Comparison of ENCODE assay signal across 1 cellular context in the genomic region with DNA sequence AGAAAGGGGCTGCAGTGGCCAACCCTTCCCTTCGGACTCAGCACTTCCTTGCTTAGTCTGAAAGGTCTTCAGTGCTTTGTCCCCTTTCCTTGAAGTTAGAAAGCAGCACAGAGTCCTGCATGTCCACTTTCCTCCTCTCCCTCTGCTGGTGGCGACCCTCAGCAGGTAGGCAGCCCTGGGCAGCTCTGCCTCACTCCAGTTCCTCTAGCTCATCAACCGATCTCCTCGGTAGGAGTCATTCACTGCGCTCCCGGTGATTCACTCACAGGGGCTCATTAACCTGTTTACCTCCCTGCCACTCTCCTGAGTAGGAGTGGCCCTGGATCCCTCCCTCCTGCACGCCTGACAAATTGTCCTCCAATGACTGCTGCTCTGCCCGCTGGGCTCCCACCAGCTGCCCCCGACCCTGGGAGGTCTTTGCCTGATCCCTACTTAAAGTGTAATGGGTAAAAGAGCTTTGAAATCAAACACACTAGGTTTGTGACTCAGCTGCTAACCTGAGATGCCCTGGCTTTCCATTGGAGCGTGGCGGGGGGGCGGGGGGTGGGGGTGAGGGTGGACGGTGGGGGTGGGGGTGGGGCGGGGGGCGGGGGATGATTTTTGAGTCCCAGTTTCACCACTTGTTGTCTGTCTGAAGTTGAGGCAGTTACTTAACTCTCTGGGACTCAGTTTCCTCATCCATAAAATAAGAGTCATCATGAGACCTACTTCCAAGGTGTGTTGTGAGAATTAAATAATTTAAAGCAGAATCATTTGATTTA.
TF ChIP-seq lines count a peak whose summit lies in the region.

No MANE protein-coding gene starts in this region.

TF ChIP-seq in HEK293, 187 proteins besides CTCF, POLR2A, EP300 and RAD21 (continued from another document and continues in another):
- TF ChIP-seq, protein P1, sequence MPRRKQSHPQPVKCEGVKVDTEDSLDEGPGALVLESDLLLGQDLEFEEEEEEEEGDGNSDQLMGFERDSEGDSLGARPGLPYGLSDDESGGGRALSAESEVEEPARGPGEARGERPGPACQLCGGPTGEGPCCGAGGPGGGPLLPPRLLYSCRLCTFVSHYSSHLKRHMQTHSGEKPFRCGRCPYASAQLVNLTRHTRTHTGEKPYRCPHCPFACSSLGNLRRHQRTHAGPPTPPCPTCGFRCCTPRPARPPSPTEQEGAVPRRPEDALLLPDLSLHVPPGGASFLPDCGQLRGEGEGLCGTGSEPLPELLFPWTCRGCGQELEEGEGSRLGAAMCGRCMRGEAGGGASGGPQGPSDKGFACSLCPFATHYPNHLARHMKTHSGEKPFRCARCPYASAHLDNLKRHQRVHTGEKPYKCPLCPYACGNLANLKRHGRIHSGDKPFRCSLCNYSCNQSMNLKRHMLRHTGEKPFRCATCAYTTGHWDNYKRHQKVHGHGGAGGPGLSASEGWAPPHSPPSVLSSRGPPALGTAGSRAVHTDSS (tag by site-specific recombination; IDR thresholded peaks at IDR 0.05) = no peak
- TF ChIP-seq HIC1 (tag by site-specific recombination; IDR thresholded peaks at IDR 0.05) (peak; percentile 58; the same call in 1 of the 2 replicates), ZNF843 (tag by site-specific recombination; IDR thresholded peaks at IDR 0.05) (no peak), GLIS2 (tag by site-specific recombination; IDR thresholded peaks at IDR 0.05) (peak; percentile 86), PRDM1 (tag by site-specific recombination; IDR thresholded peaks at IDR 0.05) (peak; percentile 43; the same call in 1 of the 2 replicates), ZNF132 (tag by site-specific recombination; IDR thresholded peaks at IDR 0.05; ENCODE audit: borderline replicate concordance) (no peak), ZNF140 (tag by site-specific recombination; IDR thresholded peaks at IDR 0.05) (no peak), SETDB1 (IDR thresholded peaks at IDR 0.05; ENCODE audit: insufficient read length, low read length) (no peak), MZF1 (tag by site-specific recombination; IDR thresholded peaks at IDR 0.05; ENCODE audit: borderline replicate concordance) (0 out of 2 replicates have a peak, but pooled peaks have one; percentile 27), ZNF707 (tag by site-specific recombination; IDR thresholded peaks at IDR 0.05) (no peak), ZNF335 (tag by site-specific recombination; conservative IDR thresholded peaks at IDR 0.05) (peak; percentile 54), SP7 (tag by site-specific recombination; IDR thresholded peaks at IDR 0.05) (peak; percentile 93), ZSCAN30 (tag by site-specific recombination; IDR thresholded peaks at IDR 0.05) (no peak), ZNF37A (tag by site-specific recombination; IDR thresholded peaks at IDR 0.05) (no peak), ZNF23 (tag by site-specific recombination; IDR thresholded peaks at IDR 0.05; ENCODE audit: borderline replicate concordance) (no peak), ZNF610 (tag by site-specific recombination; IDR thresholded peaks at IDR 0.05; ENCODE audit: borderline replicate concordance) (no peak), ZNF10 (tag by site-specific recombination; IDR thresholded peaks at IDR 0.05) (peak; percentile 45; the same call in 1 of the 2 replicates), ZNF391 (tag by site-specific recombination; IDR thresholded peaks at IDR 0.05; ENCODE audit: borderline replicate concordance, low read depth) (no peak), ZNF629 (tag by site-specific recombination; IDR thresholded peaks at IDR 0.05) (peak; percentile 69), ZNF658 (tag by site-specific recombination; IDR thresholded peaks at IDR 0.05) (no peak), ZNF112 (tag by site-specific recombination; IDR thresholded peaks at IDR 0.05) (no peak), ZNF621 (tag by site-specific recombination; IDR thresholded peaks at IDR 0.05) (no peak), SP3 (tag by site-specific recombination; IDR thresholded peaks at IDR 0.05) (peak; percentile 61), ZNF169 (tag by site-specific recombination; IDR thresholded peaks at IDR 0.05) (no peak), GLIS1 (tag by site-specific recombination; IDR thresholded peaks at IDR 0.05) (peak; percentile 99), ZNF248 (tag by site-specific recombination; IDR thresholded peaks at IDR 0.05) (no peak), WT1 (tag by site-specific recombination; IDR thresholded peaks at IDR 0.05) (peak; percentile 95), ZXDB (tag by site-specific recombination; IDR thresholded peaks at IDR 0.05) (peak; percentile 65), OSR2 (tag by site-specific recombination; IDR thresholded peaks at IDR 0.05) (peak; percentile 97), MEIS1 (CRISPR knock-in tag; IDR thresholded peaks at IDR 0.05; ENCODE audit: borderline replicate concordance) (no peak), ZNF366 (tag by site-specific recombination; conservative IDR thresholded peaks at IDR 0.05) (peak; percentile 88), ZNF600 (tag by site-specific recombination; IDR thresholded peaks at IDR 0.05) (peak; percentile 61), ZNF626 (tag by site-specific recombination; IDR thresholded peaks at IDR 0.05) (no peak), ZNF24 (tag by site-specific recombination; IDR thresholded peaks at IDR 0.05) (peak; percentile 20; the same call in 1 of the 2 replicates), ZIC2 (tag by site-specific recombination; IDR thresholded peaks at IDR 0.05) (peak; percentile 96), KLF10 (tag by site-specific recombination; IDR thresholded peaks at IDR 0.05) (no peak), ZNF239 (tag by site-specific recombination; IDR thresholded peaks at IDR 0.05) (no peak), EGR2 (tag by site-specific recombination; IDR thresholded peaks at IDR 0.05; ENCODE audit: low read depth) (peak; percentile 56; the same call in 1 of the 2 replicates), ZBTB21 (tag by site-specific recombination; IDR thresholded peaks at IDR 0.05) (no peak), ZNF146 (tag by site-specific recombination; IDR thresholded peaks at IDR 0.05) (no peak), ZNF639 (tag by site-specific recombination; IDR thresholded peaks at IDR 0.05) (0 out of 2 replicates have a peak, but pooled peaks have one; percentile 28), GLI4 (tag by site-specific recombination; IDR thresholded peaks at IDR 0.05) (no peak), ZNF514 (tag by site-specific recombination; IDR thresholded peaks at IDR 0.05) (no peak), ZBTB17 (tag by site-specific recombination; IDR thresholded peaks at IDR 0.05) (peak; percentile 74), ZNF449 (tag by site-specific recombination; IDR thresholded peaks at IDR 0.05) (peak; percentile 42; the same call in 1 of the 2 replicates)
- TF ChIP-seq, protein P2, sequence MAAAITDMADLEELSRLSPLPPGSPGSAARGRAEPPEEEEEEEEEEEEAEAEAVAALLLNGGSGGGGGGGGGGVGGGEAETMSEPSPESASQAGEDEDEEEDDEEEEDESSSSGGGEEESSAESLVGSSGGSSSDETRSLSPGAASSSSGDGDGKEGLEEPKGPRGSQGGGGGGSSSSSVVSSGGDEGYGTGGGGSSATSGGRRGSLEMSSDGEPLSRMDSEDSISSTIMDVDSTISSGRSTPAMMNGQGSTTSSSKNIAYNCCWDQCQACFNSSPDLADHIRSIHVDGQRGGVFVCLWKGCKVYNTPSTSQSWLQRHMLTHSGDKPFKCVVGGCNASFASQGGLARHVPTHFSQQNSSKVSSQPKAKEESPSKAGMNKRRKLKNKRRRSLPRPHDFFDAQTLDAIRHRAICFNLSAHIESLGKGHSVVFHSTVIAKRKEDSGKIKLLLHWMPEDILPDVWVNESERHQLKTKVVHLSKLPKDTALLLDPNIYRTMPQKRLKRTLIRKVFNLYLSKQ (tag by site-specific recombination; IDR thresholded peaks at IDR 0.05; ENCODE audit: borderline replicate concordance) = no peak
- TF ChIP-seq, protein P3, sequence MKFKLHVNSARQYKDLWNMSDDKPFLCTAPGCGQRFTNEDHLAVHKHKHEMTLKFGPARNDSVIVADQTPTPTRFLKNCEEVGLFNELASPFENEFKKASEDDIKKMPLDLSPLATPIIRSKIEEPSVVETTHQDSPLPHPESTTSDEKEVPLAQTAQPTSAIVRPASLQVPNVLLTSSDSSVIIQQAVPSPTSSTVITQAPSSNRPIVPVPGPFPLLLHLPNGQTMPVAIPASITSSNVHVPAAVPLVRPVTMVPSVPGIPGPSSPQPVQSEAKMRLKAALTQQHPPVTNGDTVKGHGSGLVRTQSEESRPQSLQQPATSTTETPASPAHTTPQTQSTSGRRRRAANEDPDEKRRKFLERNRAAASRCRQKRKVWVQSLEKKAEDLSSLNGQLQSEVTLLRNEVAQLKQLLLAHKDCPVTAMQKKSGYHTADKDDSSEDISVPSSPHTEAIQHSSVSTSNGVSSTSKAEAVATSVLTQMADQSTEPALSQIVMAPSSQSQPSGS (tag by site-specific recombination; IDR thresholded peaks at IDR 0.05; ENCODE audit: low read depth) = no peak
- TF ChIP-seq, protein P4, sequence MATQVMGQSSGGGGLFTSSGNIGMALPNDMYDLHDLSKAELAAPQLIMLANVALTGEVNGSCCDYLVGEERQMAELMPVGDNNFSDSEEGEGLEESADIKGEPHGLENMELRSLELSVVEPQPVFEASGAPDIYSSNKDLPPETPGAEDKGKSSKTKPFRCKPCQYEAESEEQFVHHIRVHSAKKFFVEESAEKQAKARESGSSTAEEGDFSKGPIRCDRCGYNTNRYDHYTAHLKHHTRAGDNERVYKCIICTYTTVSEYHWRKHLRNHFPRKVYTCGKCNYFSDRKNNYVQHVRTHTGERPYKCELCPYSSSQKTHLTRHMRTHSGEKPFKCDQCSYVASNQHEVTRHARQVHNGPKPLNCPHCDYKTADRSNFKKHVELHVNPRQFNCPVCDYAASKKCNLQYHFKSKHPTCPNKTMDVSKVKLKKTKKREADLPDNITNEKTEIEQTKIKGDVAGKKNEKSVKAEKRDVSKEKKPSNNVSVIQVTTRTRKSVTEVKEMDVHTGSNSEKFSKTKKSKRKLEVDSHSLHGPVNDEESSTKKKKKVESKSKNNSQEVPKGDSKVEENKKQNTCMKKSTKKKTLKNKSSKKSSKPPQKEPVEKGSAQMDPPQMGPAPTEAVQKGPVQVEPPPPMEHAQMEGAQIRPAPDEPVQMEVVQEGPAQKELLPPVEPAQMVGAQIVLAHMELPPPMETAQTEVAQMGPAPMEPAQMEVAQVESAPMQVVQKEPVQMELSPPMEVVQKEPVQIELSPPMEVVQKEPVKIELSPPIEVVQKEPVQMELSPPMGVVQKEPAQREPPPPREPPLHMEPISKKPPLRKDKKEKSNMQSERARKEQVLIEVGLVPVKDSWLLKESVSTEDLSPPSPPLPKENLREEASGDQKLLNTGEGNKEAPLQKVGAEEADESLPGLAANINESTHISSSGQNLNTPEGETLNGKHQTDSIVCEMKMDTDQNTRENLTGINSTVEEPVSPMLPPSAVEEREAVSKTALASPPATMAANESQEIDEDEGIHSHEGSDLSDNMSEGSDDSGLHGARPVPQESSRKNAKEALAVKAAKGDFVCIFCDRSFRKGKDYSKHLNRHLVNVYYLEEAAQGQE (tag by site-specific recombination; IDR thresholded peaks at IDR 0.05) = no peak
